2 cellular contexts compared by ENCODE assay signal in genomic region chr15:84599906-84600305, GRCh38.
TF ChIP-seq lines count a peak whose summit lies in the region.

No MANE protein-coding gene starts in this region.

TF ChIP-seq in SK-N-SH, 30 proteins besides CTCF, POLR2A, EP300 and RAD21 (continued from another document):
- TF ChIP-seq JUND (IDR thresholded peaks at IDR 0.05) (no peak), MEF2A (IDR thresholded peaks at IDR 0.05; ENCODE audit: borderline replicate concordance, low read depth) (no peak), FOXJ3 (CRISPR knock-in tag; IDR thresholded peaks at IDR 0.05) (no peak), RCOR1 (IDR thresholded peaks at IDR 0.05; ENCODE audit: low read length) (no peak), MAX (IDR thresholded peaks at IDR 0.05; ENCODE audit: low read depth) (no peak), MXI1 (IDR thresholded peaks at IDR 0.05; ENCODE audit: low read depth, low read length) (no peak), NRF1 (IDR thresholded peaks at IDR 0.05; ENCODE audit: low read depth, low read length) (no peak), POLR2AphosphoS5 (IDR thresholded peaks at IDR 0.05; ENCODE audit: low read depth, low read length) (no peak), FOSL2 (IDR thresholded peaks at IDR 0.05; ENCODE audit: borderline replicate concordance, low read depth) (no peak), RXRA (IDR thresholded peaks at IDR 0.05; ENCODE audit: borderline replicate concordance, low read depth) (no peak), SIN3A (IDR thresholded peaks at IDR 0.05; ENCODE audit: borderline replicate concordance, low read depth, low read length) (no peak), SMC3 (IDR thresholded peaks at IDR 0.05; ENCODE audit: low read depth, low read length) (no peak), GABPA (IDR thresholded peaks at IDR 0.05; ENCODE audit: low read depth) (no peak)
- TF ChIP-seq, protein P1, sequence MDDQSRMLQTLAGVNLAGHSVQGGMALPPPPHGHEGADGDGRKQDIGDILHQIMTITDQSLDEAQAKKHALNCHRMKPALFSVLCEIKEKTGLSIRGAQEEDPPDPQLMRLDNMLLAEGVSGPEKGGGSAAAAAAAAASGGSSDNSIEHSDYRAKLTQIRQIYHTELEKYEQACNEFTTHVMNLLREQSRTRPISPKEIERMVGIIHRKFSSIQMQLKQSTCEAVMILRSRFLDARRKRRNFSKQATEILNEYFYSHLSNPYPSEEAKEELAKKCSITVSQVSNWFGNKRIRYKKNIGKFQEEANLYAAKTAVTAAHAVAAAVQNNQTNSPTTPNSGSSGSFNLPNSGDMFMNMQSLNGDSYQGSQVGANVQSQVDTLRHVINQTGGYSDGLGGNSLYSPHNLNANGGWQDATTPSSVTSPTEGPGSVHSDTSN (IDR thresholded peaks at IDR 0.05): no peak

TF ChIP-seq in SK-N-SH treated with all-trans-retinoic acid at 6 μM for 48 hours, 23 proteins besides CTCF, POLR2A, EP300 and RAD21:
- TF ChIP-seq, protein P2, sequence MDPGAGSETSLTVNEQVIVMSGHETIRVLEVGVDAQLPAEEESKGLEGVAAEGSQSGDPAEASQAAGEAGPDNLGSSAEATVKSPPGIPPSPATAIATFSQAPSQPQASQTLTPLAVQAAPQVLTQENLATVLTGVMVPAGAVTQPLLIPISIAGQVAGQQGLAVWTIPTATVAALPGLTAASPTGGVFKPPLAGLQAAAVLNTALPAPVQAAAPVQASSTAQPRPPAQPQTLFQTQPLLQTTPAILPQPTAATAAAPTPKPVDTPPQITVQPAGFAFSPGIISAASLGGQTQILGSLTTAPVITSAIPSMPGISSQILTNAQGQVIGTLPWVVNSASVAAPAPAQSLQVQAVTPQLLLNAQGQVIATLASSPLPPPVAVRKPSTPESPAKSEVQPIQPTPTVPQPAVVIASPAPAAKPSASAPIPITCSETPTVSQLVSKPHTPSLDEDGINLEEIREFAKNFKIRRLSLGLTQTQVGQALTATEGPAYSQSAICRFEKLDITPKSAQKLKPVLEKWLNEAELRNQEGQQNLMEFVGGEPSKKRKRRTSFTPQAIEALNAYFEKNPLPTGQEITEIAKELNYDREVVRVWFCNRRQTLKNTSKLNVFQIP (CRISPR knock-in tag; IDR thresholded peaks at IDR 0.05; ENCODE audit: borderline replicate concordance, low read depth): no peak
- TF ChIP-seq BACH2 (CRISPR knock-in tag; IDR thresholded peaks at IDR 0.05; ENCODE audit: borderline replicate concordance) (no peak), ZFP30 (CRISPR knock-in tag; IDR thresholded peaks at IDR 0.05) (no peak), ZFP3 (CRISPR knock-in tag; IDR thresholded peaks at IDR 0.05) (no peak), ISL1 (CRISPR knock-in tag; IDR thresholded peaks at IDR 0.05) (no peak), ZNF70 (CRISPR knock-in tag; IDR thresholded peaks at IDR 0.05) (no peak), ZNF565 (CRISPR knock-in tag; conservative IDR thresholded peaks at IDR 0.05; ENCODE audit: low read depth) (no peak), ZNF8 (CRISPR knock-in tag; IDR thresholded peaks at IDR 0.05) (no peak), ESRRG (CRISPR knock-in tag; IDR thresholded peaks at IDR 0.05) (no peak), RARB (CRISPR knock-in tag; IDR thresholded peaks at IDR 0.05) (no peak), CSDC2 (CRISPR knock-in tag; IDR thresholded peaks at IDR 0.05) (no peak), TSHZ2 (CRISPR knock-in tag; IDR thresholded peaks at IDR 0.05) (no peak), PPARA (CRISPR knock-in tag; IDR thresholded peaks at IDR 0.05; ENCODE audit: borderline replicate concordance) (no peak), SNAI2 (CRISPR knock-in tag; IDR thresholded peaks at IDR 0.05) (no peak), TCF4 (CRISPR knock-in tag; IDR thresholded peaks at IDR 0.05; ENCODE audit: borderline replicate concordance) (no peak), CSRNP3 (CRISPR knock-in tag; IDR thresholded peaks at IDR 0.05) (no peak)
- TF ChIP-seq, protein P3, sequence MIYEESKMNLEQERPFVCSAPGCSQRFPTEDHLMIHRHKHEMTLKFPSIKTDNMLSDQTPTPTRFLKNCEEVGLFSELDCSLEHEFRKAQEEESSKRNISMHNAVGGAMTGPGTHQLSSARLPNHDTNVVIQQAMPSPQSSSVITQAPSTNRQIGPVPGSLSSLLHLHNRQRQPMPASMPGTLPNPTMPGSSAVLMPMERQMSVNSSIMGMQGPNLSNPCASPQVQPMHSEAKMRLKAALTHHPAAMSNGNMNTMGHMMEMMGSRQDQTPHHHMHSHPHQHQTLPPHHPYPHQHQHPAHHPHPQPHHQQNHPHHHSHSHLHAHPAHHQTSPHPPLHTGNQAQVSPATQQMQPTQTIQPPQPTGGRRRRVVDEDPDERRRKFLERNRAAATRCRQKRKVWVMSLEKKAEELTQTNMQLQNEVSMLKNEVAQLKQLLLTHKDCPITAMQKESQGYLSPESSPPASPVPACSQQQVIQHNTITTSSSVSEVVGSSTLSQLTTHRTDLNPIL (CRISPR knock-in tag; IDR thresholded peaks at IDR 0.05; ENCODE audit: low read depth): no peak
- TF ChIP-seq, protein P4, sequence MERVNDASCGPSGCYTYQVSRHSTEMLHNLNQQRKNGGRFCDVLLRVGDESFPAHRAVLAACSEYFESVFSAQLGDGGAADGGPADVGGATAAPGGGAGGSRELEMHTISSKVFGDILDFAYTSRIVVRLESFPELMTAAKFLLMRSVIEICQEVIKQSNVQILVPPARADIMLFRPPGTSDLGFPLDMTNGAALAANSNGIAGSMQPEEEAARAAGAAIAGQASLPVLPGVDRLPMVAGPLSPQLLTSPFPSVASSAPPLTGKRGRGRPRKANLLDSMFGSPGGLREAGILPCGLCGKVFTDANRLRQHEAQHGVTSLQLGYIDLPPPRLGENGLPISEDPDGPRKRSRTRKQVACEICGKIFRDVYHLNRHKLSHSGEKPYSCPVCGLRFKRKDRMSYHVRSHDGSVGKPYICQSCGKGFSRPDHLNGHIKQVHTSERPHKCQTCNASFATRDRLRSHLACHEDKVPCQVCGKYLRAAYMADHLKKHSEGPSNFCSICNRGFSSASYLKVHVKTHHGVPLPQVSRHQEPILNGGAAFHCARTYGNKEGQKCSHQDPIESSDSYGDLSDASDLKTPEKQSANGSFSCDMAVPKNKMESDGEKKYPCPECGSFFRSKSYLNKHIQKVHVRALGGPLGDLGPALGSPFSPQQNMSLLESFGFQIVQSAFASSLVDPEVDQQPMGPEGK (CRISPR knock-in tag; IDR thresholded peaks at IDR 0.05; ENCODE audit: borderline replicate concordance): no peak
